ENCODE assay signal across 25 cellular contexts in the genomic region with DNA sequence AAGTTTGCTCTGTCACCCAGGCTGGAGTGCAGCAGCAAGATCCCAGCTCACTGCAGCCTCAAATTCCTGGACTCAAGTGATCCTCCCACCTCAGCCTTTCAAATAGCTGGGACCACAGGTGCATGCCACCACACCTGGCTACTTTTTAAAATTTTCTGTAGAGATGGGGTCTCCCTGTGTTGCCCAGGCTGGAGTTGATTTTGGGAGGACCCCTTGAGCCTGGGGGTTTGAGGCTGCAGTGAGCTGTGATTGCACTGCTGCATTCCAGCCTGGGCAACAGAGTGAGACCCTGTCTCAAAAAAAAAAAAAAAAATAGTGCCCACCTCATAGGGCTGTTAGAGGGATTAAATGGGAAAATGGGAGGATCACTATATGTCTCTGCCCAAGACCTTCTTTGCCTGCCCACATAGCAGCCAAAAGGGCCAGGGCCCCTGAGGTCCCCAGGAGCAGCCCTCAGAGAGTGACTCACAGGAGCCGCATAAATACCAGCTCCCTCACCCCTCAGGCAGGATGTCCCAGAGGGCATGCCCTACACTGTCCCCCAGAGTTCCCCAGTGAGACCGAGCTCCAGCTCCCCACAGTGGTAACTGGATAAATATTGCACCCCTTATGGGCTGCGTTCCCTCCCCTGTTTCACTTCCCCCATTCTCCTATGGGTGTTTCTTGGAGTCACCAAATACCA. TPM values are rescaled to one million over a fixed set of nuclear protein-coding genes. Genes with fewer than 3 reads are reported as not detected.
DNase-seq lines count a peak whose midpoint lies in the region; ATAC-seq, FAIRE-seq and TF ChIP-seq lines count a peak whose summit lies in the region.
"Had no signal": no experiment of that assay in that cellular context is flagged by ENCODE, and none has a peak within 500 bp of the region (broad histone marks: within the 10 kb centered on the region; RNA-seq: fewer than 3 reads in every experiment).

No MANE protein-coding gene starts in this region.

- H3K27ac Mint-ChIP-seq in naive B cell: no peak overlapping the region
- H3K27ac Mint-ChIP-seq: activated naive CD4-positive, alpha-beta T cell treated with anti-CD3 and anti-CD28 coated beads for 36 hours; CD4-positive, alpha-beta T cell; immature natural killer cell; mesothelial cell of epicardium; nephron progenitor cell had no signal

- DNase-seq in AML-193 (lab: John Stamatoyannopoulos, UW) (peak; percentile 13 to 26), GM12891 (ENCODE audit: insufficient read length, low spot score) (no peak), RPMI7951 (ENCODE audit: low read depth) (peak; percentile 49), naive B cell (no peak), HCEC 1CT (no peak), AG20443 (ENCODE audit: low spot score) (no peak)
- DNase-seq in activated naive CD4-positive, alpha-beta T cell (lab: John Stamatoyannopoulos, UW): no peak
- DNase-seq: activated naive CD4-positive, alpha-beta T cell treated with anti-CD3 and anti-CD28 coated beads for 36 hours; activated T-cell treated with anti-CD3 and anti-CD28 coated beads, Interleukin-2, amount 50 U/mL, for 48 hours; aorta; caudate nucleus; CD4-positive, alpha-beta T cell; dermis blood vessel endothelial cell; DMS 273 treated with DMSO at 0.1 percent for 48 hours; GDM1; immature natural killer cell; NCI-H1417; NCI-H2081 treated with DMSO at 0.1 percent for 48 hours; NCI-H446; nephron progenitor cell; testis had no signal

- no peaks in the 10 kb centered on the region for H3K36me3 Mint-ChIP-seq in naive B cell
- H3K36me3 Mint-ChIP-seq: mesothelial cell of epicardium had no signal

- ATAC-seq in naive B cell (ENCODE audit: low read depth in 2 of 2) (peak; percentile 22 to 26), GM18858 (IDR thresholded peaks at IDR 0.05; ENCODE audit: unreplicated experiment) (no peak)
- ATAC-seq: activated CD4-positive, CD25-positive, alpha-beta regulatory T cell treated with anti-CD3 and anti-CD28 coated beads, Interleukin-2, amount 50 U/mL, for 24 hours; left lobe of liver had no signal

- TF ChIP-seq POLR2A in GM12891 (IDR thresholded peaks at IDR 0.05; ENCODE audit: low read depth, low read length): no peak

- H3K27me3 Mint-ChIP-seq in naive B cell: peaks cover 5 to 15% (median 13%) of the 10 kb centered on the region in 3 donors
- H3K27me3 Mint-ChIP-seq: CD4-positive, alpha-beta T cell had no signal

- H3K4me3 Mint-ChIP-seq in naive B cell: no peak overlapping the region
- H3K4me3 Mint-ChIP-seq: activated naive CD4-positive, alpha-beta T cell treated with anti-CD3 and anti-CD28 coated beads for 36 hours; CD4-positive, alpha-beta T cell; immature natural killer cell; mesothelial cell of epicardium; nephron progenitor cell had no signal

- H3K4me1 Mint-ChIP-seq in naive B cell: peaks cover 19 to 21% (median 20%) of the 10 kb centered on the region in 3 donors

- H3K9me3 Mint-ChIP-seq in naive B cell: no peaks in the 10 kb centered on the region
- H3K9me3 Mint-ChIP-seq: activated naive CD4-positive, alpha-beta T cell treated with anti-CD3 and anti-CD28 coated beads for 36 hours; CD4-positive, alpha-beta T cell; immature natural killer cell; mesothelial cell of epicardium; nephron progenitor cell had no signal

- no peak for FAIRE-seq in GM12891 (lab: Jason Lieb, UNC)

TF ChIP-seq in GM12891, 5 proteins besides CTCF, POLR2A, EP300 and RAD21:
- TF ChIP-seq POU2F2 (IDR thresholded peaks at IDR 0.05; ENCODE audit: low read depth, low read length) (no peak), SPI1 (IDR thresholded peaks at IDR 0.05; ENCODE audit: low read depth, low read length) (peak; percentile 75)

RNA-seq across cellular contexts. Expression of a gene that starts 11.7 kb away (rescaled TPM):
- polyA plus RNA-seq in GM12891 (2012; ENCODE audit: low read depth, missing spikeins): 3.7 TPM
- 4.0 and 4.5 TPM in 2 replicates for total RNA-seq in RPMI7951 (2014; rRNA removed; shearing (Covaris generic))
- polyA plus RNA-seq in naive B cell (ENCODE audit: low read depth in 6 of 6): 1 to 10 TPM in 3 of 6 donors, under 1 TPM in 3; 0.15 to 1.9 (median 1.1) TPM

Comparison
In these comparisons a context has a peak if more than half of its experiments do, and no peak if none do; other contexts are left out.
1. DNase-seq: peak in AML-193 (2 of 2) and RPMI7951 (single experiment); none in GM12891 (single experiment), naive B cell (single experiment), HCEC 1CT (single experiment), activated naive CD4-positive, alpha-beta T cell (0 of 4) and AG20443 (single experiment).